30 cellular contexts compared by ENCODE assay signal in the genomic region with DNA sequence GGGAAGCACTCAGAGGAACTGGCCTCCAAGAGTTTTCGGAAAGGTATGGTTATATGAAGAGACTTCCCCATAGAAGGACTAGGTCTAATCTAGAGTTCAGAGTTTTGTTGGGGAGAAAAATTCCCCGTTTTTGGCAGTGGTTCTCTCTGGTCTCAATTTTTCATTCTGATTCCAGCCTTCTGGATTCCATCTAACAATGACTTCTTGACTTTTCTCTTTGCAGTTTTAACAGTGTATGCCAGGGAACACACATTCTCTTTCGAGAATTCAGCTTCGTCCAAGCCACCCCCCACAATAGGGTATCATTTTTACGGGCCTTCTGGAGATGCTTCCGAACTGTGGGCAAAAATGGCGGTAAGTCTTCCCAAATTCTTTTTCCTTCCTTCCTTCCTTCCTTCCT.
"Had no signal": no experiment of that assay in that cellular context is flagged by ENCODE, and none has a peak within 500 bp of the region (broad histone marks: within the 10 kb centered on the region; RNA-seq: fewer than 3 reads in every experiment).

No MANE protein-coding gene starts in this region.

- H3K36me3 ChIP-seq: adrenal gland, SJSA1 had no signal

- ATAC-seq: activated CD4-positive, CD25-positive, alpha-beta regulatory T cell treated with anti-CD3 and anti-CD28 coated beads, Interleukin-2, amount 50 U/mL, for 24 hours; activated CD8-positive, alpha-beta T cell treated with anti-CD3 and anti-CD28 coated beads for 36 hours; activated T-cell treated with anti-CD3 and anti-CD28 coated beads, Interleukin-2, amount 50 U/mL, for 72 hours; SK-N-SH treated with all-trans-retinoic acid at 6 μM for 48 hours had no signal

- H3K4me3 Mint-ChIP-seq: activated CD8-positive, alpha-beta T cell treated with anti-CD3 and anti-CD28 coated beads for 36 hours; activated naive CD4-positive, alpha-beta T cell treated with anti-CD3 and anti-CD28 coated beads, Interleukin-2, amount 10 ng/mL, durations not matched to agents 7 days and 5 days; activated naive CD8-positive, alpha-beta T cell treated with anti-CD3 and anti-CD28 coated beads for 36 hours; activated T-cell treated with anti-CD3 and anti-CD28 coated beads, Interleukin-2, amount 50 U/mL, for 72 hours; brain; IgD-negative memory B cell; T-helper 2 cell treated with Interferon-gamma antibody and Interleukin-4, amounts not matched to agents 5 μg/mL and 100 μg/mL, for 36 hours had no signal

- H3K27ac Mint-ChIP-seq: activated CD8-positive, alpha-beta T cell treated with anti-CD3 and anti-CD28 coated beads for 36 hours; activated naive CD4-positive, alpha-beta T cell treated with anti-CD3 and anti-CD28 coated beads, Interleukin-2, amount 10 ng/mL, durations not matched to agents 7 days and 5 days; activated naive CD8-positive, alpha-beta T cell treated with anti-CD3 and anti-CD28 coated beads for 36 hours; activated T-cell treated with anti-CD3 and anti-CD28 coated beads, Interleukin-2, amount 50 U/mL, for 72 hours; activated T-helper 2 cell treated with anti-CD3 and anti-CD28 coated beads, Interferon-gamma antibody, Interleukin-2, Interleukin-4, amounts not matched to agents 10 μg/mL and 5 μg/mL and 100 μg/mL, durations not matched to agents 14 hours and 24 hours and 36 hours; IgD-negative memory B cell; T-helper 2 cell treated with Interferon-gamma antibody and Interleukin-4, amounts not matched to agents 5 μg/mL and 100 μg/mL, for 36 hours had no signal

- H3K27me3 Mint-ChIP-seq: activated CD8-positive, alpha-beta T cell treated with anti-CD3 and anti-CD28 coated beads for 36 hours; activated naive CD4-positive, alpha-beta T cell treated with anti-CD3 and anti-CD28 coated beads, Interleukin-2, amount 10 ng/mL, durations not matched to agents 7 days and 5 days; activated naive CD8-positive, alpha-beta T cell treated with anti-CD3 and anti-CD28 coated beads for 36 hours; brain; IgD-negative memory B cell had no signal

- DNase-seq: activated CD4-positive, alpha-beta T cell treated with anti-CD3 and anti-CD28 coated beads for 4 hours; activated CD8-positive, alpha-beta memory T cell treated with anti-CD3 and anti-CD28 coated beads, Interleukin-2, amount 50 U/mL, for 4 hours; activated CD8-positive, alpha-beta T cell treated with anti-CD3 and anti-CD28 coated beads for 36 hours; activated gamma-delta T cell treated with Interleukin-2 at 50 U/mL for 16 hours; activated naive CD4-positive, alpha-beta T cell treated with anti-CD3 and anti-CD28 coated beads, Interleukin-2, amount 10 ng/mL, durations not matched to agents 7 days and 5 days; activated naive CD8-positive, alpha-beta T cell treated with anti-CD3 and anti-CD28 coated beads for 36 hours; activated T-cell treated with anti-CD3 and anti-CD28 coated beads, Interleukin-2, amount 50 U/mL, for 72 hours; adrenal gland; KG1; NCI-H1092; NCI-H1417; NCI-H1694; NCI-H2029; NCI-H2107; NCI-H2171 treated with DMSO at 0.1 percent for 48 hours; NCI-H226; NCI-H526; NCI-H774; Peyer's patch; SHP77; SW 1271 had no signal

- H3K27ac ChIP-seq: adrenal gland, Peyer's patch, RWPE1, SJSA1 had no signal

- H3K9me3 ChIP-seq: adrenal gland, ascending aorta, Peyer's patch, SJSA1 had no signal

- H3K4me1 Mint-ChIP-seq: activated naive CD4-positive, alpha-beta T cell treated with anti-CD3 and anti-CD28 coated beads, Interleukin-2, amount 10 ng/mL, durations not matched to agents 7 days and 5 days; activated naive CD8-positive, alpha-beta T cell treated with anti-CD3 and anti-CD28 coated beads for 36 hours had no signal

- H3K4me3 ChIP-seq: adrenal gland, ascending aorta, Peyer's patch, SJSA1 had no signal

- H3K4me1 ChIP-seq: Peyer's patch had no signal

- H3K9me3 Mint-ChIP-seq: activated CD8-positive, alpha-beta T cell treated with anti-CD3 and anti-CD28 coated beads for 36 hours; activated naive CD4-positive, alpha-beta T cell treated with anti-CD3 and anti-CD28 coated beads, Interleukin-2, amount 10 ng/mL, durations not matched to agents 7 days and 5 days; activated naive CD8-positive, alpha-beta T cell treated with anti-CD3 and anti-CD28 coated beads for 36 hours; activated T-cell treated with anti-CD3 and anti-CD28 coated beads, Interleukin-2, amount 50 U/mL, for 72 hours; activated T-helper 2 cell treated with anti-CD3 and anti-CD28 coated beads, Interferon-gamma antibody, Interleukin-2, Interleukin-4, amounts not matched to agents 10 μg/mL and 5 μg/mL and 100 μg/mL, durations not matched to agents 14 hours and 24 hours and 36 hours; brain; IgD-negative memory B cell; T-helper 2 cell treated with Interferon-gamma antibody and Interleukin-4, amounts not matched to agents 5 μg/mL and 100 μg/mL, for 36 hours had no signal

- H3K27me3 ChIP-seq: adrenal gland, ascending aorta, Peyer's patch, SJSA1 had no signal
